ENCODE assay signal across 8 cellular contexts in genomic region chr10:25017247-25017590, GRCh38. TPM values are rescaled to one million over a fixed set of nuclear protein-coding genes. Genes with fewer than 3 reads are reported as not detected.
DNase-seq lines count a peak whose midpoint lies in the region; ATAC-seq lines count a peak whose summit lies in the region.

No MANE protein-coding gene starts in this region.

- intact Hi-C loops in activated T-helper 2 cell treated with anti-CD3 and anti-CD28 coated beads, Interferon-gamma antibody, Interleukin-2, Interleukin-4, amounts not matched to agents 10 μg/mL and 5 μg/mL and 100 μg/mL, durations not matched to agents 14 hours and 24 hours and 36 hours (cut with micrococcal nuclease), result loop anchor here (5.0 to 10.0 kb wide), 4 partner anchors 60 to 375 kb away; no protein-coding TSS in a partner anchor

- H3K36me3 ChIP-seq in skeletal muscle satellite cell (ENCODE audit: insufficient read depth, low read length), result no peaks in the 10 kb centered on the region

- DNase-seq in DMS114 treated with DMSO at 0.1 percent for 48 hours (lab: John Stamatoyannopoulos, UW; ENCODE audit: unreplicated experiment) (peak; percentile 78), NCI-H146 treated with DMSO at 0.1 percent for 48 hours (lab: John Stamatoyannopoulos, UW; ENCODE audit: unreplicated experiment) (peak; percentile 80), hepatic stellate cell (ENCODE audit: low spot score) (peak; percentile 7), LoVo (ENCODE audit: low spot score) (no peak), KBM-7 (no peak)
- no peak for DNase-seq in activated T-helper 2 cell treated with anti-CD3 and anti-CD28 coated beads, Interferon-gamma antibody, Interleukin-2, Interleukin-4, amounts not matched to agents 10 μg/mL and 5 μg/mL and 100 μg/mL, durations not matched to agents 14 hours and 24 hours and 36 hours (ENCODE audit: low spot score)

- peaks cover 4% of the 10 kb centered on the region for H3K27me3 Mint-ChIP-seq in activated T-helper 2 cell treated with anti-CD3 and anti-CD28 coated beads, Interferon-gamma antibody, Interleukin-2, Interleukin-4, amounts not matched to agents 10 μg/mL and 5 μg/mL and 100 μg/mL, durations not matched to agents 14 hours and 24 hours and 36 hours (ENCODE audit: low read depth)

- peak overlapping the region; percentile 86 for H3K9ac ChIP-seq in skeletal muscle satellite cell (ENCODE audit: low read depth, low read length)

- H3K4me3 Mint-ChIP-seq in activated T-helper 2 cell treated with anti-CD3 and anti-CD28 coated beads, Interferon-gamma antibody, Interleukin-2, Interleukin-4, amounts not matched to agents 10 μg/mL and 5 μg/mL and 100 μg/mL, durations not matched to agents 14 hours and 24 hours and 36 hours (ENCODE audit: low read depth), result peak overlapping the region; percentile 89

- peaks cover 9% of the 10 kb centered on the region for H3K4me1 ChIP-seq in skeletal muscle satellite cell (ENCODE audit: control insufficient read depth, insufficient read depth, low read length)

- peak; percentile 4 for ATAC-seq in GM21529 (IDR thresholded peaks at IDR 0.05; ENCODE audit: unreplicated experiment)

- H3K27ac Mint-ChIP-seq in activated T-helper 2 cell treated with anti-CD3 and anti-CD28 coated beads, Interferon-gamma antibody, Interleukin-2, Interleukin-4, amounts not matched to agents 10 μg/mL and 5 μg/mL and 100 μg/mL, durations not matched to agents 14 hours and 24 hours and 36 hours, result peak overlapping the region; percentile 95

- in situ Hi-C loops in KBM-7 (cut with MboI; ENCODE audit: low pct_unique_long_range_greater_than_20kb, low sequenced_read_pairs), result no loop called here

- H3K36me3 Mint-ChIP-seq in activated T-helper 2 cell treated with anti-CD3 and anti-CD28 coated beads, Interferon-gamma antibody, Interleukin-2, Interleukin-4, amounts not matched to agents 10 μg/mL and 5 μg/mL and 100 μg/mL, durations not matched to agents 14 hours and 24 hours and 36 hours (ENCODE audit: low read depth), result no peaks in the 10 kb centered on the region

- peak overlapping the region; percentile 79 for H3K4me3 ChIP-seq in skeletal muscle satellite cell (ENCODE audit: low read length)

- H3K9me3 Mint-ChIP-seq in activated T-helper 2 cell treated with anti-CD3 and anti-CD28 coated beads, Interferon-gamma antibody, Interleukin-2, Interleukin-4, amounts not matched to agents 10 μg/mL and 5 μg/mL and 100 μg/mL, durations not matched to agents 14 hours and 24 hours and 36 hours, result peaks cover 6% of the 10 kb centered on the region

- no peaks in the 10 kb centered on the region for H3K27me3 ChIP-seq in skeletal muscle satellite cell (ENCODE audit: control insufficient read depth, insufficient read depth, low read length)

- H3K4me1 Mint-ChIP-seq in activated T-helper 2 cell treated with anti-CD3 and anti-CD28 coated beads, Interferon-gamma antibody, Interleukin-2, Interleukin-4, amounts not matched to agents 10 μg/mL and 5 μg/mL and 100 μg/mL, durations not matched to agents 14 hours and 24 hours and 36 hours (ENCODE audit: low read depth), result peaks cover 14% of the 10 kb centered on the region

- peak overlapping the region; percentile 93 for H3K4me2 ChIP-seq in skeletal muscle satellite cell (ENCODE audit: low read length)

- no peaks in the 10 kb centered on the region for H3K9me3 ChIP-seq in skeletal muscle satellite cell (replicated peaks; ENCODE audit: low read length)

RNA-seq across cellular contexts. Expression of gene THNSL1, which starts 0.8 kb away (rescaled TPM):
- 3.1 TPM in 2 replicates for total RNA-seq in activated T-helper 2 cell treated with anti-CD3 and anti-CD28 coated beads, Interferon-gamma antibody, Interleukin-2, Interleukin-4, amounts not matched to agents 10 μg/mL and 5 μg/mL and 100 μg/mL, durations not matched to agents 14 hours and 24 hours and 36 hours
- total RNA-seq in skeletal muscle satellite cell (2012; rRNA removed), result 3.5 and 4.2 TPM in 2 replicates

RNA-seq across cellular contexts. Expression of gene ENKUR, which starts 1.3 kb away (rescaled TPM):
- not detected in 2 replicates for total RNA-seq in activated T-helper 2 cell treated with anti-CD3 and anti-CD28 coated beads, Interferon-gamma antibody, Interleukin-2, Interleukin-4, amounts not matched to agents 10 μg/mL and 5 μg/mL and 100 μg/mL, durations not matched to agents 14 hours and 24 hours and 36 hours
- under 0.01 TPM in 1 of 2 replicates, not detected in the other for total RNA-seq in skeletal muscle satellite cell (2012; rRNA removed)

Comparison
In these comparisons a context has a peak if more than half of its experiments do, and no peak if none do; other contexts are left out.
1. DNase-seq: peak in DMS114 treated with DMSO at 0.1 percent for 48 hours (single experiment), NCI-H146 treated with DMSO at 0.1 percent for 48 hours (single experiment) and hepatic stellate cell (single experiment); none in activated T-helper 2 cell treated with anti-CD3 and anti-CD28 coated beads, Interferon-gamma antibody, Interleukin-2, Interleukin-4, amounts not matched to agents 10 μg/mL and 5 μg/mL and 100 μg/mL, durations not matched to agents 14 hours and 24 hours and 36 hours (single experiment), LoVo (single experiment) and KBM-7 (single experiment).